In genomic region chrX:14027031-14027430, GRCh38 we compare ENCODE assay signal across 9 cellular contexts. TPM values are rescaled to one million over a fixed set of nuclear protein-coding genes. Genes with fewer than 3 reads are reported as not detected.
DNase-seq lines count a peak whose midpoint lies in the region; ATAC-seq lines count a peak whose summit lies in the region.
"Had no signal": no experiment of that assay in that cellular context is flagged by ENCODE, and none has a peak within 500 bp of the region (broad histone marks: within the 10 kb centered on the region; RNA-seq: fewer than 3 reads in every experiment).

No MANE protein-coding gene starts in this region.

- H3K4me1 ChIP-seq in CD4-positive, alpha-beta memory T cell (ENCODE audit: insufficient read depth, low read length), result peaks cover 35% of the 10 kb centered on the region

- intact Hi-C loops in CD4-positive, alpha-beta memory T cell (cut with micrococcal nuclease), result no loop called here

- H3K27me3 ChIP-seq in CD4-positive, alpha-beta memory T cell (ENCODE audit: insufficient read depth, low read length), result no peaks in the 10 kb centered on the region
- no peaks in the 10 kb centered on the region for H3K27me3 ChIP-seq in MG63

- peak overlapping the region; percentile 53 to 98 (median 82) for H3K27ac Mint-ChIP-seq in CD4-positive, alpha-beta memory T cell
- peak overlapping the region; percentile 98 for H3K27ac Mint-ChIP-seq in activated naive CD8-positive, alpha-beta T cell treated with anti-CD3 and anti-CD28 coated beads, Interleukin-2, amount 50 U/mL, for 24 hours

- no peak overlapping the region for H3K4me3 ChIP-seq in CD4-positive, alpha-beta memory T cell (ENCODE audit: low read length in 2 of 2)
- H3K4me3 ChIP-seq in MG63, result no peak overlapping the region

- DNase-seq in CD4-positive, alpha-beta memory T cell, result peak; percentile 18 to 48 (median 36)
- DNase-seq in MG63 (peak; percentile 30), kidney tubule cell (ENCODE audit: low spot score) (peak; percentile 28)
- no peak for DNase-seq in activated naive CD8-positive, alpha-beta T cell treated with anti-CD3 and anti-CD28 coated beads, Interleukin-2, amount 50 U/mL, for 24 hours
- DNase-seq: T1000 had no signal

- POLR2A ChIA-PET in CD4-positive, alpha-beta memory T cell (lab: Charles Lee; ENCODE audit: partially characterized antibody), result no interaction called here

- CTCF ChIA-PET in CD4-positive, alpha-beta memory T cell (lab: Charles Lee; ENCODE audit: partially characterized antibody), result interaction anchor here (1.9 kb wide), 1 partner anchor 276 kb away, joined by 6 read pairs; no protein-coding TSS in a partner anchor

- H3K9me3 Mint-ChIP-seq in CD4-positive, alpha-beta memory T cell, result peaks cover 0 to 3% (median 0%) of the 10 kb centered on the region in 8 donors
- no peaks in the 10 kb centered on the region for H3K9me3 Mint-ChIP-seq in activated naive CD8-positive, alpha-beta T cell treated with anti-CD3 and anti-CD28 coated beads, Interleukin-2, amount 50 U/mL, for 24 hours

- H3K9me3 ChIP-seq in CD4-positive, alpha-beta memory T cell (ENCODE audit: control insufficient read depth in 1 of 2, low read length in 2 of 2), result no peaks in the 10 kb centered on the region
- H3K9me3 ChIP-seq in MG63, result no peaks in the 10 kb centered on the region

- peaks cover 16 to 39% (median 26%) of the 10 kb centered on the region in 4 donors for H3K4me1 Mint-ChIP-seq in CD4-positive, alpha-beta memory T cell
- peaks cover 34% of the 10 kb centered on the region for H3K4me1 Mint-ChIP-seq in activated naive CD8-positive, alpha-beta T cell treated with anti-CD3 and anti-CD28 coated beads, Interleukin-2, amount 50 U/mL, for 24 hours

- no peak for ATAC-seq in activated naive CD8-positive, alpha-beta T cell treated with anti-CD3 and anti-CD28 coated beads, Interleukin-2, amount 50 U/mL, for 24 hours
- ATAC-seq in HG03108 (IDR thresholded peaks at IDR 0.05; ENCODE audit: unreplicated experiment), result no peak
- no peak for ATAC-seq in GM21528 (IDR thresholded peaks at IDR 0.05; ENCODE audit: low FRiP score, unreplicated experiment)
- ATAC-seq in GM19463 (IDR thresholded peaks at IDR 0.05; ENCODE audit: unreplicated experiment), result no peak
- no peak for ATAC-seq in HG02642 (IDR thresholded peaks at IDR 0.05; ENCODE audit: poor library complexity, unreplicated experiment)

- H3K27ac ChIP-seq in CD4-positive, alpha-beta memory T cell (ENCODE audit: low read depth, low read length), result peak overlapping the region; percentile 15

- H3K36me3 ChIP-seq in CD4-positive, alpha-beta memory T cell (ENCODE audit: insufficient read depth, low read length), result no peaks in the 10 kb centered on the region
- H3K36me3 ChIP-seq in MG63, result no peaks in the 10 kb centered on the region; the same call in 1 of the 2 replicates

- peaks cover 4 to 5% of the 10 kb centered on the region in 2 donors for H3K36me3 Mint-ChIP-seq in CD4-positive, alpha-beta memory T cell
- H3K36me3 Mint-ChIP-seq in activated naive CD8-positive, alpha-beta T cell treated with anti-CD3 and anti-CD28 coated beads, Interleukin-2, amount 50 U/mL, for 24 hours (ENCODE audit: low read depth), result peaks cover 8% of the 10 kb centered on the region

- peak overlapping the region in 6 of 8 donors; percentile 18 to 49 (median 41) for H3K4me3 Mint-ChIP-seq in CD4-positive, alpha-beta memory T cell
- peak overlapping the region; percentile 42 for H3K4me3 Mint-ChIP-seq in activated naive CD8-positive, alpha-beta T cell treated with anti-CD3 and anti-CD28 coated beads, Interleukin-2, amount 50 U/mL, for 24 hours

- no peaks in the 10 kb centered on the region for H3K27me3 Mint-ChIP-seq in CD4-positive, alpha-beta memory T cell
- no peaks in the 10 kb centered on the region for H3K27me3 Mint-ChIP-seq in activated naive CD8-positive, alpha-beta T cell treated with anti-CD3 and anti-CD28 coated beads, Interleukin-2, amount 50 U/mL, for 24 hours

RNA-seq across cellular contexts. Expression of gene GEMIN8, which starts 2.7 kb away (rescaled TPM):
- total RNA-seq in CD4-positive, alpha-beta memory T cell, result 10 to 100 TPM; 10.8 to 12.3 TPM
- 10 to 100 TPM; 26.9 to 31.1 TPM for polyA plus RNA-seq in CD4-positive, alpha-beta memory T cell
- total RNA-seq in MG63 (2014; rRNA removed; shearing (Covaris generic); ENCODE audit: low replicate concordance), result 12.4 and 14.6 TPM in 2 replicates
